Comparison of ENCODE assay signal across 8 cellular contexts in the genomic region with DNA sequence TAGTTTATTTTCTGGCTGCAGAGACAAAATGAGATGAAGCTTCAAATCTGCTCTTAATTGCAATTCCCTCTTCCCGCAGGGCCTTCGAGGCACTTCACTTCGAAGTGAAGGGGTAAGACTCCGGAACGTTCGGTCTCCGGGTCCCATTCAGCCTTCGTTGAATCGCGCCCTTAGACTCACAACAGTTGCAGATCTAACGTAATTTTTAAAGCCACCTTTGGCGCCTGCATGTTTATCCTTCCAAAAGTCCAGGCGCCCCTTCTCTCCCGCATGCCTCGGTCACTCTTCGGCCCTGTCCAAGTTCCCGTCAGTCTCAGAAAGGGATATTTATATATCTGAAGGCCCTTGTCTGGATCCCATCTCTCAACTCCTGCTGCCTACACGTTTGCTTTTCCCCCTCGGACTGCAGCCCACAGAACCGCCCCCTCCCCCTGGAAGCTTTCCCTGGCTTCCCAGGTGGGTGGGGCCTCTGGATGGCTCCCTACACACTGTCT. TPM values are rescaled to one million over a fixed set of nuclear protein-coding genes. Genes with fewer than 3 reads are reported as not detected.
DNase-seq lines count a peak whose midpoint lies in the region; ATAC-seq and TF ChIP-seq lines count a peak whose summit lies in the region.

No MANE protein-coding gene starts in this region.

- no peaks in the 10 kb centered on the region for H3K36me3 ChIP-seq in CD4-positive, alpha-beta memory T cell (ENCODE audit: insufficient read depth, low read length)
- H3K36me3 ChIP-seq in esophagus (ENCODE audit: control insufficient read depth in 2 of 2, insufficient read depth in 2 of 2, low read length in 1 of 2) (no peaks in the 10 kb centered on the region), neural cell (ENCODE audit: insufficient read depth, low read length) (no peaks in the 10 kb centered on the region)

- H3K79me2 ChIP-seq in neural cell (replicated peaks; ENCODE audit: insufficient read depth, low read length): no peaks in the 10 kb centered on the region

- intact Hi-C loops in CD4-positive, alpha-beta memory T cell (cut with micrococcal nuclease): loop anchor here (5.0 kb wide), 3 partner anchors 220 to 810 kb away; partner anchors contain the start of genes MYCBP2 and SLAIN1

- H3K4me3 ChIP-seq in CD4-positive, alpha-beta memory T cell (ENCODE audit: low read length in 2 of 2): peak overlapping the region in 1 of 2 donors; percentile 54
- H3K4me3 ChIP-seq in esophagus (ENCODE audit: low read depth in 1 of 2, low read length in 2 of 2): peak overlapping the region in 1 of 2 donors; percentile 72
- H3K4me3 ChIP-seq in neural cell (ENCODE audit: low read length): peak overlapping the region; percentile 88

- 15 to 19% methylated on average over 20 of the region's 20 CpGs for WGBS in esophagus, 2 donors

- no peak overlapping the region for H3K9ac ChIP-seq in neural cell (ENCODE audit: low read length)

- peaks cover 0 to 4% of the 10 kb centered on the region in 2 donors for H3K36me3 Mint-ChIP-seq in CD4-positive, alpha-beta memory T cell

- H3K4me1 Mint-ChIP-seq in CD4-positive, alpha-beta memory T cell: peaks cover 15 to 40% (median 24%) of the 10 kb centered on the region in 4 donors

- H3K27ac ChIP-seq in CD4-positive, alpha-beta memory T cell (ENCODE audit: low read depth, low read length): peak overlapping the region; percentile 3
- peak overlapping the region; percentile 91 for H3K27ac ChIP-seq in RWPE1
- peak overlapping the region; percentile 42 to 83 for H3K27ac ChIP-seq in esophagus (ENCODE audit: low read depth in 2 of 2, low read length in 1 of 2)
- no peak overlapping the region for H3K27ac ChIP-seq in neural cell (ENCODE audit: low read length)

- H3K27me3 Mint-ChIP-seq in CD4-positive, alpha-beta memory T cell: peaks cover 2 to 5% of the 10 kb centered on the region in 2 donors

- no peaks in the 10 kb centered on the region for H3K9me3 ChIP-seq in CD4-positive, alpha-beta memory T cell (ENCODE audit: control insufficient read depth in 1 of 2, low read length in 2 of 2)
- H3K9me3 ChIP-seq in esophagus (ENCODE audit: control insufficient read depth in 2 of 2, insufficient read depth in 1 of 2, low read depth in 1 of 2, low read length in 1 of 2) (no peaks in the 10 kb centered on the region), neural cell (ENCODE audit: low read length) (no peaks in the 10 kb centered on the region)

- peak overlapping the region; percentile 9 for H3K4me2 ChIP-seq in neural cell (ENCODE audit: low read length)

- H3K4me1 ChIP-seq in CD4-positive, alpha-beta memory T cell (ENCODE audit: insufficient read depth, low read length): peaks cover 16% of the 10 kb centered on the region
- no peaks in the 10 kb centered on the region for H3K4me1 ChIP-seq in esophagus (ENCODE audit: control insufficient read depth in 2 of 2, insufficient read depth in 2 of 2, low read length in 1 of 2)

- no peak for TF ChIP-seq EP300 in neural cell (conservative IDR thresholded peaks at IDR 0.05; ENCODE audit: poor library complexity, severe bottlenecking)

- POLR2A ChIA-PET in CD4-positive, alpha-beta memory T cell (lab: Charles Lee; ENCODE audit: partially characterized antibody): interaction anchor here (1.8 to 3.0 kb wide), 2 partner anchors 7 to 139 kb away, joined by 10 to 18 read pairs; partner anchors contain the start of gene FBXL3
- POLR2A ChIA-PET in RWPE1 (lab: Yijun Ruan, JAX; ENCODE audit: low non-redundant PET): no interaction called here

- no peak for ATAC-seq in HG03280 (IDR thresholded peaks at IDR 0.05; ENCODE audit: unreplicated experiment)

- no peaks in the 10 kb centered on the region for H3F3A ChIP-seq in neural cell (ENCODE audit: insufficient read depth, low read length, poor library complexity, severe bottlenecking)

- peak overlapping the region in 4 of 7 donors; percentile 32 to 84 (median 74) for H3K27ac Mint-ChIP-seq in CD4-positive, alpha-beta memory T cell

- no peak for TF ChIP-seq RAD21 in neural cell (conservative IDR thresholded peaks at IDR 0.05)

- no peaks in the 10 kb centered on the region for H4K20me1 ChIP-seq in neural cell (ENCODE audit: insufficient read depth)

- no peaks in the 10 kb centered on the region for H3K9me2 ChIP-seq in neural cell (ENCODE audit: insufficient read depth, low read length)

- H3K9me3 Mint-ChIP-seq in CD4-positive, alpha-beta memory T cell: no peaks in the 10 kb centered on the region

- TF ChIP-seq CTCF in RWPE1 (conservative IDR thresholded peaks at IDR 0.05; ENCODE audit: low read depth) (no peak), neural cell (IDR thresholded peaks at IDR 0.05; ENCODE audit: poor library complexity, severe bottlenecking) (no peak)

- H3K4me3 Mint-ChIP-seq in CD4-positive, alpha-beta memory T cell: peak overlapping the region; percentile 83 to 92 (median 86)

- no peak overlapping the region for H2AFZ ChIP-seq in neural cell (ENCODE audit: low read depth, low read length)

- no peaks in the 10 kb centered on the region for H3K27me3 ChIP-seq in CD4-positive, alpha-beta memory T cell (ENCODE audit: insufficient read depth, low read length)
- H3K27me3 ChIP-seq in esophagus (ENCODE audit: control insufficient read depth in 1 of 2, insufficient read depth in 2 of 2, low read length in 2 of 2) (no peaks in the 10 kb centered on the region), neural cell (ENCODE audit: insufficient read depth, low read depth, low read length) (peaks cover 43% of the 10 kb centered on the region)

- CTCF ChIA-PET in CD4-positive, alpha-beta memory T cell (lab: Charles Lee; ENCODE audit: partially characterized antibody): interaction anchor here (2.9 to 4.4 kb wide), 2 partner anchors 8 to 16 kb away, joined by 28 read pairs; no protein-coding TSS in a partner anchor
- CTCF ChIA-PET in RWPE1 (lab: Yijun Ruan, JAX): interaction anchor here (1.4 kb wide), 1 partner anchor 94 kb away, joined by 3 read pairs; no protein-coding TSS in a partner anchor

- no peak for DNase-seq in CD4-positive, alpha-beta memory T cell
- DNase-seq in RWPE1 (ENCODE audit: low spot score) (no peak), NCI-H2107 treated with DMSO at 0.1 percent for 48 hours (lab: John Stamatoyannopoulos, UW; ENCODE audit: unreplicated experiment) (no peak), SHP77 (lab: John Stamatoyannopoulos, UW) (no peak), cortex of kidney (lab: John Stamatoyannopoulos, UW) (no peak)

TF ChIP-seq in neural cell, 6 proteins besides CTCF, POLR2A, EP300 and RAD21:
- TF ChIP-seq POLR2AphosphoS5 (IDR thresholded peaks at IDR 0.05) (no peak), SMC3 (conservative IDR thresholded peaks at IDR 0.05; ENCODE audit: poor library complexity) (no peak), EZH2 (IDR thresholded peaks at IDR 0.05; ENCODE audit: borderline replicate concordance, insufficient read depth, low read length, poor library complexity, severe bottlenecking) (no peak), MXI1 (conservative IDR thresholded peaks at IDR 0.05; ENCODE audit: poor library complexity, severe bottlenecking) (no peak), REST (IDR thresholded peaks at IDR 0.05; ENCODE audit: borderline replicate concordance) (no peak), TAF1 (IDR thresholded peaks at IDR 0.05; ENCODE audit: low read depth) (no peak)

RNA-seq across cellular contexts. Expression of gene KCTD12, which starts 0.9 kb away (rescaled TPM):
- 1 to 10 TPM; 9.3 to 9.6 TPM for total RNA-seq in CD4-positive, alpha-beta memory T cell
- polyA plus RNA-seq in CD4-positive, alpha-beta memory T cell: under 1 TPM; 0.15 to 0.56 TPM
- polyA plus RNA-seq in esophagus (1 to 10 TPM; 4.1 to 6.6 TPM), neural cell (2.7 and 3.0 TPM in 2 replicates)
- polyA minus RNA-seq in neural cell: 6.9 and 7.8 TPM in 2 replicates
